In the genomic region with DNA sequence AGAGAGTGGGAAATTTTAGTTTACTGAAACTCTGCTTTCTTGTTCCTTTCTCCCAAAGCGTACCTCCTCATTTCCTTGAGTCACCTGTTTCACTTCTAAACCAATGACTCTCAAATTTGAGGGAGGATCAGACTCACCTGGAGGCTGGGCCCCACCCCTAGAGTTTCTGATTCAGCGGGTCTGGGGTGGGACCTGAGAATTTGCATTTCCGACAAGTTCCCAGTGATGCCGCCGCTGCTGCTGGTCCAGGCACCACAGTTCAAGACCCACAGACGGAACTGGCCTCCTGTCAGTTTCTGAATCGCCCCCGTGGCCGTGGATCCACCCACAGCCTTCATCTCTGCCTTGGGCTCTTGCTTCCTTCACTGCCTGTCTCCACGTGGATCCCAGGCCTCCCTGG, we compare ENCODE assay signal across 23 cellular contexts. TPM values are rescaled to one million over a fixed set of nuclear protein-coding genes. Genes with fewer than 3 reads are reported as not detected.
DNase-seq lines count a peak whose midpoint lies in the region; ATAC-seq and TF ChIP-seq lines count a peak whose summit lies in the region.
"Had no signal": no experiment of that assay in that cellular context is flagged by ENCODE, and none has a peak within 500 bp of the region (broad histone marks: within the 10 kb centered on the region; RNA-seq: fewer than 3 reads in every experiment).

No MANE protein-coding gene starts in this region.

- DNase-seq in MM.1S, result peak; percentile 77
- DNase-seq in mucosa of descending colon, result peak; percentile 19 to 47 (median 40)
- peak; percentile 25 for DNase-seq in transverse colon
- DNase-seq in activated effector memory CD4-positive, alpha-beta T cell treated with anti-CD3 and anti-CD28 coated beads, Interleukin-2, amount 50 U/mL, for 16 hours, result no peak
- no peak for DNase-seq in GM23248
- DNase-seq in KG1 (lab: John Stamatoyannopoulos, UW), result no peak
- DNase-seq: CD8-positive, alpha-beta T cell; DMS 273 treated with DMSO at 0.1 percent for 48 hours; DMS79; EL; GDM1; Karpas-422; NCI-H1092 treated with DMSO at 0.1 percent for 48 hours; NCI-H1436; NCI-H187; NCI-H524; NCI-H748 treated with DMSO at 0.1 percent for 48 hours; Right ventricle myocardium superior; RPMI8226 had no signal

- H3K9me3 ChIP-seq in MM.1S (replicated peaks; ENCODE audit: insufficient read depth, low read length) (no peaks in the 10 kb centered on the region), mucosa of descending colon (no peaks in the 10 kb centered on the region), transverse colon (no peaks in the 10 kb centered on the region), GM23248 (ENCODE audit: low read depth) (no peaks in the 10 kb centered on the region)
- H3K9me3 ChIP-seq: A549, SJSA1 had no signal

- H2AFZ ChIP-seq in MM.1S (ENCODE audit: low read length) (peak overlapping the region; percentile 51), GM23248 (no peak overlapping the region)

- no peak for TF ChIP-seq POLR2A in transverse colon (IDR thresholded peaks at IDR 0.05)

- peak overlapping the region; percentile 52; the same call in 1 of the 2 replicates for H3K27ac ChIP-seq in MM.1S (ENCODE audit: low read length)
- peak overlapping the region in 3 of 4 donors; percentile 25 to 59 (median 40) for H3K27ac ChIP-seq in transverse colon
- H3K27ac ChIP-seq in GM23248, result no peak overlapping the region
- H3K27ac ChIP-seq: A549, C4-2B, SJSA1 had no signal

- no peak for TF ChIP-seq CTCF in MM.1S (IDR thresholded peaks at IDR 0.05; ENCODE audit: low read length)
- TF ChIP-seq CTCF in mucosa of descending colon (IDR thresholded peaks at IDR 0.05), result no peak
- no peak for TF ChIP-seq CTCF in transverse colon (IDR thresholded peaks at IDR 0.05)

- WGBS in transverse colon (ENCODE audit: low coverage in 1 of 2), 2 donors, result 60 to 76% methylated on average over 2 to 10 of the region's 10 CpGs
- WGBS in GM23248 (ENCODE audit: low coverage in 1 of 2, low lambda C conversion rate in 2 of 2, missing lambda C conversion rate in 2 of 2), 2 experiments, result 88 to 92% methylated on average over 10 of the region's 10 CpGs

- peak overlapping the region; percentile 44; the same call in 1 of the 2 replicates for H3K9ac ChIP-seq in MM.1S (ENCODE audit: low read length)
- no peak overlapping the region for H3K9ac ChIP-seq in GM23248

- H3K9me2 ChIP-seq in MM.1S (replicated peaks; ENCODE audit: insufficient read depth, low read length) (no peaks in the 10 kb centered on the region), GM23248 (ENCODE audit: insufficient read depth) (no peaks in the 10 kb centered on the region)

- TF ChIP-seq EP300 in transverse colon (IDR thresholded peaks at IDR 0.05; ENCODE audit: low read depth), result no peak

- H3K36me3 Mint-ChIP-seq in activated T-helper 17 cell treated with anti-CD3 and anti-CD28 coated beads, Interleukin-2, amount 50 U/mL, for 72 hours (ENCODE audit: low read depth), result no peaks in the 10 kb centered on the region
- H3K36me3 Mint-ChIP-seq: CD8-positive, alpha-beta T cell had no signal

- H3K4me1 ChIP-seq in MM.1S (ENCODE audit: low read length) (peaks cover 44% of the 10 kb centered on the region), mucosa of descending colon (ENCODE audit: low read depth) (peaks cover 13% of the 10 kb centered on the region), transverse colon (peaks cover 0 to 53% (median 21%) of the 10 kb centered on the region in 4 donors), GM23248 (ENCODE audit: insufficient read depth) (no peaks in the 10 kb centered on the region)
- H3K4me1 ChIP-seq: A549, SJSA1 had no signal

- H4K20me1 ChIP-seq in MM.1S (ENCODE audit: insufficient read depth, low read length) (no peaks in the 10 kb centered on the region), GM23248 (ENCODE audit: insufficient read depth) (no peaks in the 10 kb centered on the region)

- H3K4me3 Mint-ChIP-seq in activated T-helper 17 cell treated with anti-CD3 and anti-CD28 coated beads, Interleukin-2, amount 50 U/mL, for 72 hours, result no peak overlapping the region
- H3K4me3 Mint-ChIP-seq: CD8-positive, alpha-beta T cell had no signal

- H3K27me3 ChIP-seq in MM.1S (replicated peaks; ENCODE audit: insufficient read depth, low read length), result no peaks in the 10 kb centered on the region
- H3K27me3 ChIP-seq in transverse colon, result no peaks in the 10 kb centered on the region
- peaks cover 11% of the 10 kb centered on the region for H3K27me3 ChIP-seq in GM23248 (replicated peaks; ENCODE audit: insufficient read depth)

- intact Hi-C loops in mucosa of descending colon (cut with DNase I, micrococcal nuclease) (no loop called here), transverse colon (cut with DNase I; ENCODE audit: low total_unique reads) (no loop called here)

- peaks cover 8% of the 10 kb centered on the region for H3K4me1 Mint-ChIP-seq in activated T-helper 17 cell treated with anti-CD3 and anti-CD28 coated beads, Interleukin-2, amount 50 U/mL, for 72 hours

- peak overlapping the region; percentile 71 for H3K4me2 ChIP-seq in MM.1S (ENCODE audit: low read depth, low read length)
- no peak overlapping the region for H3K4me2 ChIP-seq in GM23248 (ENCODE audit: unreplicated experiment)
- H3K4me2 ChIP-seq: A549 had no signal

- in situ Hi-C loops in transverse colon (cut with MboI; ENCODE audit: low pct_ligation_motif_present in 1 of 4, low pct_unique_long_range_greater_than_20kb in 1 of 4, low sequenced_read_pairs in 3 of 4) (no loop called here), GM23248 (cut with MboI) (no loop called here)

- H3F3A ChIP-seq in MM.1S (ENCODE audit: insufficient read depth, low read length) (peaks cover 29% of the 10 kb centered on the region), GM23248 (ENCODE audit: insufficient read depth) (no peaks in the 10 kb centered on the region)

- peak; percentile 35 for ATAC-seq in activated T-helper 17 cell treated with anti-CD3 and anti-CD28 coated beads, Interleukin-2, amount 50 U/mL, for 72 hours (replicated peaks)
- ATAC-seq in mucosa of descending colon, result peak; percentile 30
- ATAC-seq: A549; CD8-positive, alpha-beta T cell had no signal

- H3K27me3 Mint-ChIP-seq in activated T-helper 17 cell treated with anti-CD3 and anti-CD28 coated beads, Interleukin-2, amount 50 U/mL, for 72 hours, result peaks cover 5% of the 10 kb centered on the region

- no peaks in the 10 kb centered on the region for H3K36me3 ChIP-seq in MM.1S (replicated peaks; ENCODE audit: insufficient read depth, low read length)
- H3K36me3 ChIP-seq in mucosa of descending colon (ENCODE audit: low read depth), result no peaks in the 10 kb centered on the region
- H3K36me3 ChIP-seq in transverse colon, result no peaks in the 10 kb centered on the region
- H3K36me3 ChIP-seq in GM23248 (ENCODE audit: low read depth), result no peaks in the 10 kb centered on the region
- H3K36me3 ChIP-seq: SJSA1 had no signal

- no peaks in the 10 kb centered on the region for H3K79me2 ChIP-seq in MM.1S (ENCODE audit: low read length)
- no peaks in the 10 kb centered on the region for H3K79me2 ChIP-seq in GM23248 (ENCODE audit: insufficient read depth)

- H3K9me3 Mint-ChIP-seq in activated T-helper 17 cell treated with anti-CD3 and anti-CD28 coated beads, Interleukin-2, amount 50 U/mL, for 72 hours, result no peaks in the 10 kb centered on the region
- H3K9me3 Mint-ChIP-seq: CD8-positive, alpha-beta T cell had no signal

- H3K4me3 ChIP-seq in MM.1S (ENCODE audit: low read length), result peak overlapping the region; percentile 50
- no peak overlapping the region for H3K4me3 ChIP-seq in mucosa of descending colon
- H3K4me3 ChIP-seq in transverse colon, result no peak overlapping the region
- no peak overlapping the region for H3K4me3 ChIP-seq in GM23248
- H3K4me3 ChIP-seq: A549, SJSA1 had no signal

- H3K27ac Mint-ChIP-seq in activated T-helper 17 cell treated with anti-CD3 and anti-CD28 coated beads, Interleukin-2, amount 50 U/mL, for 72 hours, result no peak overlapping the region
- H3K27ac Mint-ChIP-seq: CD8-positive, alpha-beta T cell had no signal

RNA-seq across cellular contexts. Expression of gene PELI1, which starts 44.9 kb away (rescaled TPM):
- total RNA-seq in activated T-helper 17 cell treated with anti-CD3 and anti-CD28 coated beads, Interleukin-2, amount 50 U/mL, for 72 hours, result 10 to 100 TPM; 57.4 to 59.7 TPM
- total RNA-seq in mucosa of descending colon, result 10 to 100 TPM; 45.6 to 51.2 (median 48.9) TPM
- 100 to 1,000 TPM in 1 of 4 donors, 10 to 100 TPM in 3; 20.6 to 818 (median 41.3) TPM for total RNA-seq in transverse colon
- total RNA-seq in GM23248 (2014; rRNA removed; shearing (Covaris generic)), result 2.1 and 7.8 TPM in 2 replicates
- polyA plus RNA-seq in GM23248 (2016; fragmentation: Nextera tagmentation; extraction: Ambion mirVana), result 2.7 and 2.8 TPM in 2 replicates

Comparison
In these comparisons a context has a peak if more than half of its experiments do, and no peak if none do; other contexts are left out.
1. DNase-seq: peak in MM.1S (single experiment), mucosa of descending colon (3 of 3) and transverse colon (single experiment); none in activated effector memory CD4-positive, alpha-beta T cell treated with anti-CD3 and anti-CD28 coated beads, Interleukin-2, amount 50 U/mL, for 16 hours (single experiment), GM23248 (single experiment) and KG1 (single experiment).